Comparison of ENCODE assay signal across 2 cellular contexts in the genomic region with DNA sequence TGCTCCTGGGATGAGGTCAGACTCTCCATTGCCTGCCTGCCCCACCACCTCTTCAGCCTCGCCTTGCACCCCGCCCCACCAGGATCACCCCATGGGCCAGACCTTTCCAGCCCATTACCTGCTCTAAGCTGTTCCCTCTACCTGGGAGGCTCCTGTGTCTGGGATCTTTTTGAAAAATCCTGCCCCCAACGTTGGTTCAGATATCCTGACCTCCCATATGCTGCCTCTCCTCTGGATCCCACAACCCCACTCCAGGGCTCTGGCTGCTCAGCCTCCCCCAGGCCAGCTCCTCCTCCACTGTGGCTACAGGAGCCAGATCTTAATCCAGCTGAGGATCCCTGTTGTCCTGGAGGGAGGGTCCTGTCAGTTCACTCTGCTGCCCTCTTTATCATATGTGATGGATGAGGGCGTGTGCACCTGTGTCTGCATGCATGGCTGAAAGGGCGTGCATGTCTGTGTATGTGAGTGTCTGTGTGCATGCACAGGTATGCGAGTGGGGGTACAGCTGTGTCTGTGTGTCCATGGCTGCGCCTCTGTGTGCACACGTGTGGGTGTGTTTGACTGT.
TF ChIP-seq lines count a peak whose summit lies in the region.

No MANE protein-coding gene starts in this region.

TF ChIP-seq in SK-N-SH, 30 proteins besides CTCF, POLR2A, EP300 and RAD21:
- TF ChIP-seq USF1 (IDR thresholded peaks at IDR 0.05; ENCODE audit: borderline replicate concordance, low read depth) (no peak), MEF2A (IDR thresholded peaks at IDR 0.05; ENCODE audit: borderline replicate concordance, low read depth) (no peak), ELF1 (IDR thresholded peaks at IDR 0.05) (no peak), YY1 (IDR thresholded peaks at IDR 0.05; ENCODE audit: low read depth) (no peak), TEAD4 (IDR thresholded peaks at IDR 0.05; ENCODE audit: borderline replicate concordance, insufficient read depth) (no peak), FOXM1 (IDR thresholded peaks at IDR 0.05; ENCODE audit: low read depth) (no peak), MXI1 (IDR thresholded peaks at IDR 0.05; ENCODE audit: low read depth, low read length) (no peak), EZH2phosphoT487 (IDR thresholded peaks at IDR 0.05; ENCODE audit: borderline replicate concordance, low read depth) (no peak), RCOR1 (IDR thresholded peaks at IDR 0.05; ENCODE audit: low read length) (no peak), REST (IDR thresholded peaks at IDR 0.05; ENCODE audit: low read depth, low read length) (no peak), JUND (IDR thresholded peaks at IDR 0.05) (no peak), TAF1 (IDR thresholded peaks at IDR 0.05; ENCODE audit: borderline replicate concordance, low read depth, low read length) (no peak)
- TF ChIP-seq, protein P1, sequence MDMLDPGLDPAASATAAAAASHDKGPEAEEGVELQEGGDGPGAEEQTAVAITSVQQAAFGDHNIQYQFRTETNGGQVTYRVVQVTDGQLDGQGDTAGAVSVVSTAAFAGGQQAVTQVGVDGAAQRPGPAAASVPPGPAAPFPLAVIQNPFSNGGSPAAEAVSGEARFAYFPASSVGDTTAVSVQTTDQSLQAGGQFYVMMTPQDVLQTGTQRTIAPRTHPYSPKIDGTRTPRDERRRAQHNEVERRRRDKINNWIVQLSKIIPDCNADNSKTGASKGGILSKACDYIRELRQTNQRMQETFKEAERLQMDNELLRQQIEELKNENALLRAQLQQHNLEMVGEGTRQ (IDR thresholded peaks at IDR 0.05; ENCODE audit: borderline replicate concordance, low read depth, low read length): no peak
TF ChIP-seq in SK-N-SH: peak in this region for 0.

TF ChIP-seq in SK-N-SH treated with all-trans-retinoic acid at 6 μM for 48 hours, 23 proteins besides CTCF, POLR2A, EP300 and RAD21:
- no peak for TF ChIP-seq POU6F1 (CRISPR knock-in tag; IDR thresholded peaks at IDR 0.05; ENCODE audit: borderline replicate concordance, low read depth)
